ENCODE assay signal across 1 cellular context in the genomic region with DNA sequence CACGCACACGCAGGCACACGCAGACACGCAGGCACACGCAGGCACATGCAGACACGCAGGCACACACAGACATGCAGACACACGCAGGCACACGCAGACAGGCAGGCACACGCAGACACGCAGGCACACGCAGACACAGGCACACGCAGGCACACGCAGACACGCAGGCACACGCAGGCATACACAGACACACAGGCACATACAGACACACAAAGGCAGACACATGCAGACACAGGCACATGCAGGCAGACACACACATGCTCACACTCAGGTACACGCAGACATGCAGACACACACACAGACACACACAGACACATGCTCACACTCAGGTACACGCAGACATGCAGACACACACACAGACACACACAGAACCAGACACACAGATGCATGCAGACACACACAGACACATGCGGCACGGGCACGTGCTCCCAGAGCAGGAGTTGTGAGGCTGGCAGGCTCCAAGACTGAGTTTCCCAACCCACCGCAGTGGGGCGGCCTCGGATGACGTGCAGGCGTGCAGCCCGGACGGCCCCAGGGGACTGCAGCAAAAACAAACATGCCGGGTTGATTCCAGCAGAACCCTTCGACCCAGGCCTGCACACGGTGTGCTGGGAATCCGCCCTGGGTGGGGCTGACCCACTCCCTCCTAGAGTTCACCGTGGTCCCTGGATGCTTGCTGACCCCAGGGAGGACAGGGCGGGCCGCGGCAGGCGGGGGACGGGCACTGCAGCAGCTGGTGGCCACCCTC.
TF ChIP-seq lines count a peak whose summit lies in the region.

No MANE protein-coding gene starts in this region.

TF ChIP-seq in HepG2, 621 proteins besides CTCF, POLR2A, EP300 and RAD21 (continued from another document and continues in another):
- TF ChIP-seq, protein P1, sequence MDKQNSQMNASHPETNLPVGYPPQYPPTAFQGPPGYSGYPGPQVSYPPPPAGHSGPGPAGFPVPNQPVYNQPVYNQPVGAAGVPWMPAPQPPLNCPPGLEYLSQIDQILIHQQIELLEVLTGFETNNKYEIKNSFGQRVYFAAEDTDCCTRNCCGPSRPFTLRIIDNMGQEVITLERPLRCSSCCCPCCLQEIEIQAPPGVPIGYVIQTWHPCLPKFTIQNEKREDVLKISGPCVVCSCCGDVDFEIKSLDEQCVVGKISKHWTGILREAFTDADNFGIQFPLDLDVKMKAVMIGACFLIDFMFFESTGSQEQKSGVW (CRISPR knock-in tag; IDR thresholded peaks at IDR 0.05; ENCODE audit: borderline replicate concordance): no peak
- TF ChIP-seq, protein P2, sequence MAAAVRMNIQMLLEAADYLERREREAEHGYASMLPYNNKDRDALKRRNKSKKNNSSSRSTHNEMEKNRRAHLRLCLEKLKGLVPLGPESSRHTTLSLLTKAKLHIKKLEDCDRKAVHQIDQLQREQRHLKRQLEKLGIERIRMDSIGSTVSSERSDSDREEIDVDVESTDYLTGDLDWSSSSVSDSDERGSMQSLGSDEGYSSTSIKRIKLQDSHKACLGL (CRISPR knock-in tag; IDR thresholded peaks at IDR 0.05): peak; percentile 84
- TF ChIP-seq FOXJ3 (CRISPR knock-in tag; IDR thresholded peaks at IDR 0.05; ENCODE audit: borderline replicate concordance) (no peak), XRCC5 (optimal IDR thresholded peaks at IDR 0.05; ENCODE audit: low read length) (peak; percentile 38), ZNF570 (CRISPR knock-in tag; IDR thresholded peaks at IDR 0.05; ENCODE audit: borderline replicate concordance) (no peak), PCBP1 (IDR thresholded peaks at IDR 0.05; ENCODE audit: borderline replicate concordance, low read depth, low read length) (no peak), ZNF557 (CRISPR knock-in tag; IDR thresholded peaks at IDR 0.05) (0 out of 2 replicates have a peak, but pooled peaks have one; percentile 39), HOXA7 (CRISPR knock-in tag; IDR thresholded peaks at IDR 0.05) (no peak), MAFF (IDR thresholded peaks at IDR 0.05; ENCODE audit: low read depth, low read length) (no peak), ZNF354B (CRISPR knock-in tag; IDR thresholded peaks at IDR 0.05) (no peak), HNRNPLL (IDR thresholded peaks at IDR 0.05; ENCODE audit: low read depth, low read length, poor library complexity, severe bottlenecking) (peak; percentile 50), GATAD1 (CRISPR knock-in tag; IDR thresholded peaks at IDR 0.05) (peak; percentile 51; the same call in 1 of the 2 replicates), FOSL2 (CRISPR knock-in tag; IDR thresholded peaks at IDR 0.05) (peak; percentile 83), FOXK1 (CRISPR knock-in tag; IDR thresholded peaks at IDR 0.05; ENCODE audit: borderline replicate concordance, low read depth) (peak; percentile 17; the same call in 1 of the 2 replicates), KDM5B (CRISPR knock-in tag; IDR thresholded peaks at IDR 0.05; ENCODE audit: borderline replicate concordance) (peak; percentile 84; the same call in 1 of the 2 replicates), HOXA3 (CRISPR knock-in tag; IDR thresholded peaks at IDR 0.05) (peak; percentile 92), DPF2 (CRISPR knock-in tag; IDR thresholded peaks at IDR 0.05; ENCODE audit: borderline replicate concordance, low read depth) (peak; percentile 44; the same call in 1 of the 2 replicates), NFIC (IDR thresholded peaks at IDR 0.05; ENCODE audit: low read length) (no peak), ZNF33B (CRISPR knock-in tag; IDR thresholded peaks at IDR 0.05) (no peak; the same call in 1 of the 2 replicates), U2AF2 (IDR thresholded peaks at IDR 0.05; ENCODE audit: low read depth, low read length) (no peak), ZNF383 (CRISPR knock-in tag; IDR thresholded peaks at IDR 0.05; ENCODE audit: borderline replicate concordance) (no peak)
- TF ChIP-seq, protein P3, sequence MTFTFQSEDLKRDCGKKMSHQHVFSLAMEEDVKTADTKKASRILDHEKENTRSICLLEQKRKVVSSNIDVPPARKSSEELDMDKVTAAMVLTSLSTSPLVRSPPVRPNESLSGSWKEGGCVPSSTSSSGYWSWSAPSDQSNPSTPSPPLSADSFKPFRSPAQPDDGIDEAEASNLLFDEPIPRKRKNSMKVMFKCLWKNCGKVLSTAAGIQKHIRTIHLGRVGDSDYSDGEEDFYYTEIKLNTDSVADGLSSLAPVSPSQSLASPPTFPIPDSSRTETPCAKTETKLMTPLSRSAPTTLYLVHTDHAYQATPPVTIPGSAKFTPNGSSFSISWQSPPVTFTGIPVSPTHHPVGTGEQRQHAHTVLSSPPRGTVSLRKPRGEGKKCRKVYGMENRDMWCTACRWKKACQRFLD (CRISPR knock-in tag; IDR thresholded peaks at IDR 0.05; ENCODE audit: borderline replicate concordance): 0 out of 2 replicates have a peak, but pooled peaks have one; percentile 76
- TF ChIP-seq, protein P4, sequence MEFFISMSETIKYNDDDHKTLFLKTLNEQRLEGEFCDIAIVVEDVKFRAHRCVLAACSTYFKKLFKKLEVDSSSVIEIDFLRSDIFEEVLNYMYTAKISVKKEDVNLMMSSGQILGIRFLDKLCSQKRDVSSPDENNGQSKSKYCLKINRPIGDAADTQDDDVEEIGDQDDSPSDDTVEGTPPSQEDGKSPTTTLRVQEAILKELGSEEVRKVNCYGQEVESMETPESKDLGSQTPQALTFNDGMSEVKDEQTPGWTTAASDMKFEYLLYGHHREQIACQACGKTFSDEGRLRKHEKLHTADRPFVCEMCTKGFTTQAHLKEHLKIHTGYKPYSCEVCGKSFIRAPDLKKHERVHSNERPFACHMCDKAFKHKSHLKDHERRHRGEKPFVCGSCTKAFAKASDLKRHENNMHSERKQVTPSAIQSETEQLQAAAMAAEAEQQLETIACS (CRISPR knock-in tag; IDR thresholded peaks at IDR 0.05): no peak
- TF ChIP-seq, protein P5, sequence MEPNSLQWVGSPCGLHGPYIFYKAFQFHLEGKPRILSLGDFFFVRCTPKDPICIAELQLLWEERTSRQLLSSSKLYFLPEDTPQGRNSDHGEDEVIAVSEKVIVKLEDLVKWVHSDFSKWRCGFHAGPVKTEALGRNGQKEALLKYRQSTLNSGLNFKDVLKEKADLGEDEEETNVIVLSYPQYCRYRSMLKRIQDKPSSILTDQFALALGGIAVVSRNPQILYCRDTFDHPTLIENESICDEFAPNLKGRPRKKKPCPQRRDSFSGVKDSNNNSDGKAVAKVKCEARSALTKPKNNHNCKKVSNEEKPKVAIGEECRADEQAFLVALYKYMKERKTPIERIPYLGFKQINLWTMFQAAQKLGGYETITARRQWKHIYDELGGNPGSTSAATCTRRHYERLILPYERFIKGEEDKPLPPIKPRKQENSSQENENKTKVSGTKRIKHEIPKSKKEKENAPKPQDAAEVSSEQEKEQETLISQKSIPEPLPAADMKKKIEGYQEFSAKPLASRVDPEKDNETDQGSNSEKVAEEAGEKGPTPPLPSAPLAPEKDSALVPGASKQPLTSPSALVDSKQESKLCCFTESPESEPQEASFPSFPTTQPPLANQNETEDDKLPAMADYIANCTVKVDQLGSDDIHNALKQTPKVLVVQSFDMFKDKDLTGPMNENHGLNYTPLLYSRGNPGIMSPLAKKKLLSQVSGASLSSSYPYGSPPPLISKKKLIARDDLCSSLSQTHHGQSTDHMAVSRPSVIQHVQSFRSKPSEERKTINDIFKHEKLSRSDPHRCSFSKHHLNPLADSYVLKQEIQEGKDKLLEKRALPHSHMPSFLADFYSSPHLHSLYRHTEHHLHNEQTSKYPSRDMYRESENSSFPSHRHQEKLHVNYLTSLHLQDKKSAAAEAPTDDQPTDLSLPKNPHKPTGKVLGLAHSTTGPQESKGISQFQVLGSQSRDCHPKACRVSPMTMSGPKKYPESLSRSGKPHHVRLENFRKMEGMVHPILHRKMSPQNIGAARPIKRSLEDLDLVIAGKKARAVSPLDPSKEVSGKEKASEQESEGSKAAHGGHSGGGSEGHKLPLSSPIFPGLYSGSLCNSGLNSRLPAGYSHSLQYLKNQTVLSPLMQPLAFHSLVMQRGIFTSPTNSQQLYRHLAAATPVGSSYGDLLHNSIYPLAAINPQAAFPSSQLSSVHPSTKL (CRISPR knock-in tag; IDR thresholded peaks at IDR 0.05): peak; percentile 81
- TF ChIP-seq, protein P6, sequence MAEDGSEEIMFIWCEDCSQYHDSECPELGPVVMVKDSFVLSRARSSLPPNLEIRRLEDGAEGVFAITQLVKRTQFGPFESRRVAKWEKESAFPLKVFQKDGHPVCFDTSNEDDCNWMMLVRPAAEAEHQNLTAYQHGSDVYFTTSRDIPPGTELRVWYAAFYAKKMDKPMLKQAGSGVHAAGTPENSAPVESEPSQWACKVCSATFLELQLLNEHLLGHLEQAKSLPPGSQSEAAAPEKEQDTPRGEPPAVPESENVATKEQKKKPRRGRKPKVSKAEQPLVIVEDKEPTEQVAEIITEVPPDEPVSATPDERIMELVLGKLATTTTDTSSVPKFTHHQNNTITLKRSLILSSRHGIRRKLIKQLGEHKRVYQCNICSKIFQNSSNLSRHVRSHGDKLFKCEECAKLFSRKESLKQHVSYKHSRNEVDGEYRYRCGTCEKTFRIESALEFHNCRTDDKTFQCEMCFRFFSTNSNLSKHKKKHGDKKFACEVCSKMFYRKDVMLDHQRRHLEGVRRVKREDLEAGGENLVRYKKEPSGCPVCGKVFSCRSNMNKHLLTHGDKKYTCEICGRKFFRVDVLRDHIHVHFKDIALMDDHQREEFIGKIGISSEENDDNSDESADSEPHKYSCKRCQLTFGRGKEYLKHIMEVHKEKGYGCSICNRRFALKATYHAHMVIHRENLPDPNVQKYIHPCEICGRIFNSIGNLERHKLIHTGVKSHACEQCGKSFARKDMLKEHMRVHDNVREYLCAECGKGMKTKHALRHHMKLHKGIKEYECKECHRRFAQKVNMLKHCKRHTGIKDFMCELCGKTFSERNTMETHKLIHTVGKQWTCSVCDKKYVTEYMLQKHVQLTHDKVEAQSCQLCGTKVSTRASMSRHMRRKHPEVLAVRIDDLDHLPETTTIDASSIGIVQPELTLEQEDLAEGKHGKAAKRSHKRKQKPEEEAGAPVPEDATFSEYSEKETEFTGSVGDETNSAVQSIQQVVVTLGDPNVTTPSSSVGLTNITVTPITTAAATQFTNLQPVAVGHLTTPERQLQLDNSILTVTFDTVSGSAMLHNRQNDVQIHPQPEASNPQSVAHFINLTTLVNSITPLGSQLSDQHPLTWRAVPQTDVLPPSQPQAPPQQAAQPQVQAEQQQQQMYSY (CRISPR knock-in tag; IDR thresholded peaks at IDR 0.05): no peak
- TF ChIP-seq, protein P7, sequence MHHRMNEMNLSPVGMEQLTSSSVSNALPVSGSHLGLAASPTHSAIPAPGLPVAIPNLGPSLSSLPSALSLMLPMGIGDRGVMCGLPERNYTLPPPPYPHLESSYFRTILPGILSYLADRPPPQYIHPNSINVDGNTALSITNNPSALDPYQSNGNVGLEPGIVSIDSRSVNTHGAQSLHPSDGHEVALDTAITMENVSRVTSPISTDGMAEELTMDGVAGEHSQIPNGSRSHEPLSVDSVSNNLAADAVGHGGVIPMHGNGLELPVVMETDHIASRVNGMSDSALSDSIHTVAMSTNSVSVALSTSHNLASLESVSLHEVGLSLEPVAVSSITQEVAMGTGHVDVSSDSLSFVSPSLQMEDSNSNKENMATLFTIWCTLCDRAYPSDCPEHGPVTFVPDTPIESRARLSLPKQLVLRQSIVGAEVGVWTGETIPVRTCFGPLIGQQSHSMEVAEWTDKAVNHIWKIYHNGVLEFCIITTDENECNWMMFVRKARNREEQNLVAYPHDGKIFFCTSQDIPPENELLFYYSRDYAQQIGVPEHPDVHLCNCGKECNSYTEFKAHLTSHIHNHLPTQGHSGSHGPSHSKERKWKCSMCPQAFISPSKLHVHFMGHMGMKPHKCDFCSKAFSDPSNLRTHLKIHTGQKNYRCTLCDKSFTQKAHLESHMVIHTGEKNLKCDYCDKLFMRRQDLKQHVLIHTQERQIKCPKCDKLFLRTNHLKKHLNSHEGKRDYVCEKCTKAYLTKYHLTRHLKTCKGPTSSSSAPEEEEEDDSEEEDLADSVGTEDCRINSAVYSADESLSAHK (CRISPR knock-in tag; IDR thresholded peaks at IDR 0.05; ENCODE audit: borderline replicate concordance): no peak
- TF ChIP-seq, protein P8, sequence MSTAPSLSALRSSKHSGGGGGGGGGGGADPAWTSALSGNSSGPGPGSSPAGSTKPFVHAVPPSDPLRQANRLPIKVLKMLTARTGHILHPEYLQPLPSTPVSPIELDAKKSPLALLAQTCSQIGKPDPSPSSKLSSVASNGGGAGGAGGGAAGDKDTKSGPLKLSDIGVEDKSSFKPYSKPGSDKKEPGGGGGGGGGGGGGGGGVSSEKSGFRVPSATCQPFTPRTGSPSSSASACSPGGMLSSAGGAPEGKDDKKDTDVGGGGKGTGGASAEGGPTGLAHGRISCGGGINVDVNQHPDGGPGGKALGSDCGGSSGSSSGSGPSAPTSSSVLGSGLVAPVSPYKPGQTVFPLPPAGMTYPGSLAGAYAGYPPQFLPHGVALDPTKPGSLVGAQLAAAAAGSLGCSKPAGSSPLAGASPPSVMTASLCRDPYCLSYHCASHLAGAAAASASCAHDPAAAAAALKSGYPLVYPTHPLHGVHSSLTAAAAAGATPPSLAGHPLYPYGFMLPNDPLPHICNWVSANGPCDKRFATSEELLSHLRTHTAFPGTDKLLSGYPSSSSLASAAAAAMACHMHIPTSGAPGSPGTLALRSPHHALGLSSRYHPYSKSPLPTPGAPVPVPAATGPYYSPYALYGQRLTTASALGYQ (CRISPR knock-in tag; IDR thresholded peaks at IDR 0.05): no peak
- TF ChIP-seq, protein P9, sequence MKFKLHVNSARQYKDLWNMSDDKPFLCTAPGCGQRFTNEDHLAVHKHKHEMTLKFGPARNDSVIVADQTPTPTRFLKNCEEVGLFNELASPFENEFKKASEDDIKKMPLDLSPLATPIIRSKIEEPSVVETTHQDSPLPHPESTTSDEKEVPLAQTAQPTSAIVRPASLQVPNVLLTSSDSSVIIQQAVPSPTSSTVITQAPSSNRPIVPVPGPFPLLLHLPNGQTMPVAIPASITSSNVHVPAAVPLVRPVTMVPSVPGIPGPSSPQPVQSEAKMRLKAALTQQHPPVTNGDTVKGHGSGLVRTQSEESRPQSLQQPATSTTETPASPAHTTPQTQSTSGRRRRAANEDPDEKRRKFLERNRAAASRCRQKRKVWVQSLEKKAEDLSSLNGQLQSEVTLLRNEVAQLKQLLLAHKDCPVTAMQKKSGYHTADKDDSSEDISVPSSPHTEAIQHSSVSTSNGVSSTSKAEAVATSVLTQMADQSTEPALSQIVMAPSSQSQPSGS (CRISPR knock-in tag; IDR thresholded peaks at IDR 0.05): peak; percentile 55; the same call in 1 of the 2 replicates
- TF ChIP-seq, protein P10, sequence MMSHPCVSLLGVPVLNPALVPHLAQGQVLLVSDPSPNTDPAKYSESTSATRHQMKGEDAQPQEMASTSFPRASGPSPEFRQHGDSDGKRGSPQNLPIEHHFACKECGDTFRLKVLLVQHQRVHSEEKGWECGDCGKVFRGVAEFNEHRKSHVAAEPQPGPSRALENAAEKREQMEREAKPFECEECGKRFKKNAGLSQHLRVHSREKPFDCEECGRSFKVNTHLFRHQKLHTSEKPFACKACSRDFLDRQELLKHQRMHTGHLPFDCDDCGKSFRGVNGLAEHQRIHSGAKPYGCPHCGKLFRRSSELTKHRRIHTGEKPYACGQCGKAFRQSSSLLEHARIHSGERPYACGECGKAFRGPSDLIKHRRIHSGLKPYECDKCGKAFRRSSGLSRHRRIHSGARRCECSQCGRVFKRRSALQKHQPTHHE (CRISPR knock-in tag; IDR thresholded peaks at IDR 0.05; ENCODE audit: borderline replicate concordance): peak; percentile 63; the same call in 1 of the 2 replicates
- TF ChIP-seq, protein P11, sequence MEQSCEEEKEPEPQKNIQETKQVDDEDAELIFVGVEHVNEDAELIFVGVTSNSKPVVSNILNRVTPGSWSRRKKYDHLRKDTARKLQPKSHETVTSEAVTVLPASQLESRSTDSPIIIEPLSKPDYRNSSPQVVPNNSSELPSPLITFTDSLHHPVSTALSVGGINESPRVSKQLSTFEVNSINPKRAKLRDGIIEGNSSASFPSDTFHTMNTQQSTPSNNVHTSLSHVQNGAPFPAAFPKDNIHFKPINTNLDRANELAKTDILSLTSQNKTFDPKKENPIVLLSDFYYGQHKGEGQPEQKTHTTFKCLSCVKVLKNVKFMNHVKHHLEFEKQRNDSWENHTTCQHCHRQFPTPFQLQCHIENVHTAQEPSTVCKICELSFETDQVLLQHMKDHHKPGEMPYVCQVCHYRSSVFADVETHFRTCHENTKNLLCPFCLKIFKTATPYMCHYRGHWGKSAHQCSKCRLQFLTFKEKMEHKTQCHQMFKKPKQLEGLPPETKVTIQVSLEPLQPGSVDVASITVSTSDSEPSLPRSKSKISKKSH (CRISPR knock-in tag; IDR thresholded peaks at IDR 0.05; ENCODE audit: borderline replicate concordance): peak; percentile 89
